ENCODE assay signal across 25 cellular contexts in the genomic region with DNA sequence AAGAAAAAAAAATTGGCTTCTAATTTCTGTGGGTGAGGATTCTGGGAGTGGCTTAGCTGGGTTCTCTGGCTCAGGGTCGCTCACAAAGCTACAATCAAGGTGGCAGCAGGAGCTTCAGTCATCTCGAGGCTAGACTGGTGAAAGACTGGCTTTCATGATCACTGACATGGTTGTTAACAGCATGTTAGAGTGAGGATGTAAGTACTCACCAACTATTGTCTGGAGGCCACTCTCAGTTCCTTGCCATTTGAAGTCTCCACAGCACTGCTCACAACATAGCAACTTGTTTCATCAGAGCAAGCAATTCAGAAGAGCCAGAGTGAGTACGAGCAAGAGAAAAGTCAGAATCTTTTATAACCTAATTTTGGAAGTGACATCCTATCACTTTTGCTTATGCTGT.
DNase-seq lines count a peak whose midpoint lies in the region; ATAC-seq, FAIRE-seq and TF ChIP-seq lines count a peak whose summit lies in the region.
"Had no signal": no experiment of that assay in that cellular context is flagged by ENCODE, and none has a peak within 500 bp of the region (broad histone marks: within the 10 kb centered on the region; RNA-seq: fewer than 3 reads in every experiment).

No MANE protein-coding gene starts in this region.

- in situ Hi-C loops in K562 (cut with MboI), result loop anchor here (25.0 kb wide), 1 partner anchor 765 kb away; no protein-coding TSS in a partner anchor

- no peak for TF ChIP-seq EP300 in K562 (IDR thresholded peaks at IDR 0.05; ENCODE audit: low read length)

- H3K4me1 Mint-ChIP-seq in activated CD8-positive, alpha-beta memory T cell treated with anti-CD3 and anti-CD28 coated beads, Interleukin-2, amount 10 ng/mL, durations not matched to agents 7 days and 5 days, result peaks cover 7% of the 10 kb centered on the region
- H3K4me1 Mint-ChIP-seq in stimulated activated effector memory CD8-positive, alpha-beta T cell treated with anti-CD3 and anti-CD28 coated beads, Interleukin-12 subunit alpha, Interleukin-12 subunit beta, amount 100 ng/mL, for 72 hours, result peaks cover 8% of the 10 kb centered on the region

- no peaks in the 10 kb centered on the region for H3K27me3 ChIP-seq in K562 (ENCODE audit: control insufficient read depth in 2 of 2, insufficient read depth in 2 of 2, low read length in 2 of 2)
- peaks cover 0 to 3% of the 10 kb centered on the region in 2 donors for H3K27me3 ChIP-seq in uterus

- CTCF ChIA-PET in activated CD8-positive, alpha-beta memory T cell treated with anti-CD3 and anti-CD28 coated beads, Interleukin-2, amount 10 ng/mL, durations not matched to agents 7 days and 5 days (lab: Charles Lee), result no interaction called here
- CTCF ChIA-PET in K562 (lab: Yijun Ruan, JAX; ENCODE audit: low intra/inter-chr PET ratio), result no interaction called here

- H3K9me3 ChIP-seq in K562 (replicated peaks; ENCODE audit: control insufficient read depth, insufficient read depth, low read depth, low read length) (no peaks in the 10 kb centered on the region), uterus (no peaks in the 10 kb centered on the region)
- H3K9me3 ChIP-seq: SK-N-SH had no signal

- no peak for TF ChIP-seq POLR2A in K562 (conservative IDR thresholded peaks at IDR 0.05)
- TF ChIP-seq POLR2A in uterus (IDR thresholded peaks at IDR 0.05), result no peak

- H3K4me3 Mint-ChIP-seq in activated CD8-positive, alpha-beta memory T cell treated with anti-CD3 and anti-CD28 coated beads, Interleukin-2, amount 10 ng/mL, durations not matched to agents 7 days and 5 days, result no peak overlapping the region
- no peak overlapping the region for H3K4me3 Mint-ChIP-seq in stimulated activated effector memory CD8-positive, alpha-beta T cell treated with anti-CD3 and anti-CD28 coated beads, Interleukin-12 subunit alpha, Interleukin-12 subunit beta, amount 100 ng/mL, for 72 hours
- H3K4me3 Mint-ChIP-seq: CD4-positive, alpha-beta memory T cell had no signal

- BruUV-seq in K562 (replicated peaks; lab: Mats Ljungman, UMichigan), result no TSS peak

- peaks cover 0 to 3% of the 10 kb centered on the region in 2 experiments; a peak in 1 of 5 replicates for H3K4me1 ChIP-seq in K562 (replicated peaks in 1 of 2; ENCODE audit: control insufficient read depth in 2 of 2, insufficient read depth in 2 of 2, low read length in 2 of 2)
- no peaks in the 10 kb centered on the region for H3K4me1 ChIP-seq in uterus

- POLR2A ChIA-PET in K562 (lab: Yijun Ruan, JAX), result interaction anchor here (0.8 to 2.0 kb wide), 3 partner anchors 10 to 31 kb away, joined by 3 to 7 read pairs (median 4); a partner anchor contains a TSS

- H3K36me3 Mint-ChIP-seq in activated CD8-positive, alpha-beta memory T cell treated with anti-CD3 and anti-CD28 coated beads, Interleukin-2, amount 10 ng/mL, durations not matched to agents 7 days and 5 days, result peaks cover 7% of the 10 kb centered on the region
- H3K36me3 Mint-ChIP-seq in stimulated activated effector memory CD8-positive, alpha-beta T cell treated with anti-CD3 and anti-CD28 coated beads, Interleukin-12 subunit alpha, Interleukin-12 subunit beta, amount 100 ng/mL, for 72 hours, result peaks cover 8% of the 10 kb centered on the region
- H3K36me3 Mint-ChIP-seq: CD4-positive, alpha-beta memory T cell had no signal

- no peak for TF ChIP-seq RAD21 in K562 (CRISPR knock-in tag; conservative IDR thresholded peaks at IDR 0.05 in 1 of 2, IDR thresholded peaks at IDR 0.05 in 1 of 2)

- H3K27ac Mint-ChIP-seq in activated CD8-positive, alpha-beta memory T cell treated with anti-CD3 and anti-CD28 coated beads, Interleukin-2, amount 10 ng/mL, durations not matched to agents 7 days and 5 days, result no peak overlapping the region
- no peak overlapping the region for H3K27ac Mint-ChIP-seq in stimulated activated effector memory CD8-positive, alpha-beta T cell treated with anti-CD3 and anti-CD28 coated beads, Interleukin-12 subunit alpha, Interleukin-12 subunit beta, amount 100 ng/mL, for 72 hours
- H3K27ac Mint-ChIP-seq: CD4-positive, alpha-beta memory T cell had no signal

- no peaks in the 10 kb centered on the region for H3K79me2 ChIP-seq in K562 (ENCODE audit: control insufficient read depth, insufficient read depth, low read length)

- TF ChIP-seq CTCF in K562 (IDR thresholded peaks at IDR 0.05 in 2 of 3, conservative IDR thresholded peaks at IDR 0.05 in 1 of 3; ENCODE audit: insufficient read depth in 2 of 3, low read depth in 1 of 3, low read length in 3 of 3) (no peak), uterus (IDR thresholded peaks at IDR 0.05) (no peak)

- 0 out of 3 replicates have a peak, but pooled peaks cover 3% of the 10 kb centered on the region for H3K36me3 ChIP-seq in K562 (ENCODE audit: control insufficient read depth, insufficient read depth, low read length)
- no peaks in the 10 kb centered on the region for H3K36me3 ChIP-seq in uterus

- peak; percentile 45 for ATAC-seq in activated CD8-positive, alpha-beta memory T cell treated with anti-CD3 and anti-CD28 coated beads, Interleukin-2, amount 10 ng/mL, durations not matched to agents 7 days and 5 days
- ATAC-seq in K562, result no peak
- ATAC-seq in stimulated activated effector memory CD8-positive, alpha-beta T cell treated with anti-CD3 and anti-CD28 coated beads, Interleukin-12 subunit alpha, Interleukin-12 subunit beta, amount 100 ng/mL, for 72 hours, result peak; percentile 28
- ATAC-seq: GM12878, HCT116 had no signal

- DNase-seq in activated CD8-positive, alpha-beta memory T cell treated with anti-CD3 and anti-CD28 coated beads, Interleukin-2, amount 10 ng/mL, durations not matched to agents 7 days and 5 days, result no peak
- no peak for DNase-seq in activated CD8-positive, alpha-beta memory T cell treated with anti-CD3 and anti-CD28 coated beads, Interleukin-2, amount 50 U/mL, for 48 hours
- peak; percentile 40 for DNase-seq in MV-4-11 (lab: John Stamatoyannopoulos, UW)
- no peak for DNase-seq in K562 (ENCODE audit: extremely low read depth in 1 of 4, low spot score in 3 of 4)
- no peak for DNase-seq in stimulated activated effector memory CD8-positive, alpha-beta T cell treated with anti-CD3 and anti-CD28 coated beads, Interleukin-12 subunit alpha, Interleukin-12 subunit beta, amount 100 ng/mL, for 72 hours (ENCODE audit: low spot score in 2 of 2)
- DNase-seq in HPDE6-E6E7 (ENCODE audit: extremely low spot score), result no peak
- no peak for DNase-seq in uterus
- DNase-seq: C1 segment of cervical spinal cord; CD4-positive, alpha-beta memory T cell; COR-L47; DMS79; EL; GDM1; Kasumi-1; NCI-H1048; NCI-H1417; NCI-H1694; NCI-H2029 treated with DMSO at 0.1 percent for 48 hours; NCI-H446 treated with DMSO at 0.1 percent for 48 hours; NCI-H526; OCI-M1; SK-N-SH had no signal

- peaks cover 2% of the 10 kb centered on the region for H3K9me3 Mint-ChIP-seq in activated CD8-positive, alpha-beta memory T cell treated with anti-CD3 and anti-CD28 coated beads, Interleukin-2, amount 10 ng/mL, durations not matched to agents 7 days and 5 days (ENCODE audit: low read depth)
- H3K9me3 Mint-ChIP-seq in stimulated activated effector memory CD8-positive, alpha-beta T cell treated with anti-CD3 and anti-CD28 coated beads, Interleukin-12 subunit alpha, Interleukin-12 subunit beta, amount 100 ng/mL, for 72 hours, result no peaks in the 10 kb centered on the region

- H3K4me2 ChIP-seq in K562 (ENCODE audit: insufficient read depth, low read length), result no peak overlapping the region
- H3K4me2 ChIP-seq: SK-N-SH had no signal

- 70% methylated on average over 3 of the region's 3 CpGs for WGBS in K562 (ENCODE audit: insufficient coverage, low coverage, missing lambda C conversion rate)

- no peak for FAIRE-seq in K562 (lab: Jason Lieb, UNC)
- FAIRE-seq: GM12878 had no signal

- H3K9ac ChIP-seq in K562 (ENCODE audit: insufficient read depth in 1 of 2, low read depth in 2 of 2, low read length in 2 of 2), result no peak overlapping the region
- H3K9ac ChIP-seq: SK-N-SH had no signal

- H4K20me1 ChIP-seq in K562 (replicated peaks; ENCODE audit: control insufficient read depth, insufficient read depth, low read length), result no peaks in the 10 kb centered on the region

- H3K27me3 Mint-ChIP-seq in activated CD8-positive, alpha-beta memory T cell treated with anti-CD3 and anti-CD28 coated beads, Interleukin-2, amount 10 ng/mL, durations not matched to agents 7 days and 5 days, result peaks cover 31% of the 10 kb centered on the region

- no peaks in the 10 kb centered on the region for H3K9me1 ChIP-seq in K562 (ENCODE audit: control insufficient read depth, insufficient read depth, low read length)

- intact Hi-C loops in K562 (cut with micrococcal nuclease), result no loop called here
- intact Hi-C loops in uterus (cut with DNase I; ENCODE audit: low total_unique reads), result no loop called here

- no peak overlapping the region for H2AFZ ChIP-seq in K562 (ENCODE audit: low read depth, low read length)

- H3K4me3 ChIP-seq in K562 (no peak overlapping the region), uterus (no peak overlapping the region)
- H3K4me3 ChIP-seq: GM12878 had no signal

- H3K27ac ChIP-seq in K562 (ENCODE audit: extremely low read depth, low read depth, low read length) (0 out of 3 replicates have a peak overlapping the region, but pooled peaks have one; percentile 18), uterus (no peak overlapping the region)
- H3K27ac ChIP-seq: HL-60 had no signal

TF ChIP-seq in K562, 482 proteins besides CTCF, POLR2A, EP300 and RAD21:
- TF ChIP-seq TRIM24 (IDR thresholded peaks at IDR 0.05), result no peak
- no peak for TF ChIP-seq MYC (IDR thresholded peaks at IDR 0.05; ENCODE audit: low read depth, low read length)
- no peak for TF ChIP-seq MYC (CRISPR knock-in tag; IDR thresholded peaks at IDR 0.05; ENCODE audit: borderline replicate concordance, low read depth)
- no peak for TF ChIP-seq KDM1A (IDR thresholded peaks at IDR 0.05)
